Comparison of ENCODE assay signal across 1 cellular context in genomic region chr11:76293189-76293631, GRCh38.
TF ChIP-seq lines count a peak whose summit lies in the region.

No MANE protein-coding gene starts in this region.

TF ChIP-seq in GM12878, 131 proteins besides CTCF, POLR2A, EP300 and RAD21 (continued from another document and continues in another):
- TF ChIP-seq, protein P1, sequence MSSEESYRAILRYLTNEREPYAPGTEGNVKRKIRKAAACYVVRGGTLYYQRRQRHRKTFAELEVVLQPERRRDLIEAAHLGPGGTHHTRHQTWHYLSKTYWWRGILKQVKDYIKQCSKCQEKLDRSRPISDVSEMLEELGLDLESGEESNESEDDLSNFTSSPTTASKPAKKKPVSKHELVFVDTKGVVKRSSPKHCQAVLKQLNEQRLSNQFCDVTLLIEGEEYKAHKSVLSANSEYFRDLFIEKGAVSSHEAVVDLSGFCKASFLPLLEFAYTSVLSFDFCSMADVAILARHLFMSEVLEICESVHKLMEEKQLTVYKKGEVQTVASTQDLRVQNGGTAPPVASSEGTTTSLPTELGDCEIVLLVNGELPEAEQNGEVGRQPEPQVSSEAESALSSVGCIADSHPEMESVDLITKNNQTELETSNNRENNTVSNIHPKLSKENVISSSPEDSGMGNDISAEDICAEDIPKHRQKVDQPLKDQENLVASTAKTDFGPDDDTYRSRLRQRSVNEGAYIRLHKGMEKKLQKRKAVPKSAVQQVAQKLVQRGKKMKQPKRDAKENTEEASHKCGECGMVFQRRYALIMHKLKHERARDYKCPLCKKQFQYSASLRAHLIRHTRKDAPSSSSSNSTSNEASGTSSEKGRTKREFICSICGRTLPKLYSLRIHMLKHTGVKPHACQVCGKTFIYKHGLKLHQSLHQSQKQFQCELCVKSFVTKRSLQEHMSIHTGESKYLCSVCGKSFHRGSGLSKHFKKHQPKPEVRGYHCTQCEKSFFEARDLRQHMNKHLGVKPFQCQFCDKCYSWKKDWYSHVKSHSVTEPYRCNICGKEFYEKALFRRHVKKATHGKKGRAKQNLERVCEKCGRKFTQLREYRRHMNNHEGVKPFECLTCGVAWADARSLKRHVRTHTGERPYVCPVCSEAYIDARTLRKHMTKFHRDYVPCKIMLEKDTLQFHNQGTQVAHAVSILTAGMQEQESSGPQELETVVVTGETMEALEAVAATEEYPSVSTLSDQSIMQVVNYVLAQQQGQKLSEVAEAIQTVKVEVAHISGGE (CRISPR knock-in tag; IDR thresholded peaks at IDR 0.05): no peak
- TF ChIP-seq CHD4 (IDR thresholded peaks at IDR 0.05) (no peak), CHD2 (IDR thresholded peaks at IDR 0.05; ENCODE audit: borderline replicate concordance, low read depth, low read length) (no peak), JUND (IDR thresholded peaks at IDR 0.05; ENCODE audit: low read depth, low read length) (no peak), ZNF622 (IDR thresholded peaks at IDR 0.05) (no peak), IKZF1 (conservative IDR thresholded peaks at IDR 0.05) (peak; percentile 62), BMI1 (IDR thresholded peaks at IDR 0.05; ENCODE audit: borderline replicate concordance) (no peak), KLF5 (IDR thresholded peaks at IDR 0.05; ENCODE audit: partially characterized antibody) (no peak), NFYA (IDR thresholded peaks at IDR 0.05; ENCODE audit: borderline replicate concordance, low read depth, low read length) (no peak), ZNF592 (IDR thresholded peaks at IDR 0.05) (no peak), YY1 (IDR thresholded peaks at IDR 0.05; ENCODE audit: low read depth, low read length) (no peak), ATF2 (IDR thresholded peaks at IDR 0.05; ENCODE audit: low read length) (peak; percentile 66; the same call in 1 of the 2 replicates), NFXL1 (IDR thresholded peaks at IDR 0.05; ENCODE audit: borderline replicate concordance) (no peak), USF1 (IDR thresholded peaks at IDR 0.05; ENCODE audit: borderline replicate concordance, extremely low read length, insufficient read depth, low read depth, low read length) (no peak), CREM (IDR thresholded peaks at IDR 0.05; ENCODE audit: low read depth) (0 out of 2 replicates have a peak, but pooled peaks have one; percentile 21), GABPA (IDR thresholded peaks at IDR 0.05; ENCODE audit: low read depth) (no peak), CBX3 (IDR thresholded peaks at IDR 0.05; ENCODE audit: borderline replicate concordance, low read depth) (no peak), STAT3 (IDR thresholded peaks at IDR 0.05; ENCODE audit: low read depth, low read length) (no peak), BACH1 (IDR thresholded peaks at IDR 0.05; ENCODE audit: borderline replicate concordance) (no peak), IRF4 (IDR thresholded peaks at IDR 0.05; ENCODE audit: low read depth, low read length) (no peak), NFIC (IDR thresholded peaks at IDR 0.05; ENCODE audit: low read depth, low read length) (peak; percentile 54), PKNOX1 (IDR thresholded peaks at IDR 0.05) (no peak), ATF7 (IDR thresholded peaks at IDR 0.05; ENCODE audit: low read depth) (0 out of 2 replicates have a peak, but pooled peaks have one; percentile 15), CBX5 (IDR thresholded peaks at IDR 0.05; ENCODE audit: low read depth) (no peak), CBFB (IDR thresholded peaks at IDR 0.05; ENCODE audit: low read depth) (0 out of 2 replicates have a peak, but pooled peaks have one; percentile 16), HCFC1 (IDR thresholded peaks at IDR 0.05; ENCODE audit: low read length) (no peak), ATF3 (IDR thresholded peaks at IDR 0.05; ENCODE audit: borderline replicate concordance, extremely low read depth, low read depth, low read length) (no peak), RELB (IDR thresholded peaks at IDR 0.05; ENCODE audit: low read depth) (0 out of 2 replicates have a peak, but pooled peaks have one; percentile 30)
- TF ChIP-seq, protein P2, sequence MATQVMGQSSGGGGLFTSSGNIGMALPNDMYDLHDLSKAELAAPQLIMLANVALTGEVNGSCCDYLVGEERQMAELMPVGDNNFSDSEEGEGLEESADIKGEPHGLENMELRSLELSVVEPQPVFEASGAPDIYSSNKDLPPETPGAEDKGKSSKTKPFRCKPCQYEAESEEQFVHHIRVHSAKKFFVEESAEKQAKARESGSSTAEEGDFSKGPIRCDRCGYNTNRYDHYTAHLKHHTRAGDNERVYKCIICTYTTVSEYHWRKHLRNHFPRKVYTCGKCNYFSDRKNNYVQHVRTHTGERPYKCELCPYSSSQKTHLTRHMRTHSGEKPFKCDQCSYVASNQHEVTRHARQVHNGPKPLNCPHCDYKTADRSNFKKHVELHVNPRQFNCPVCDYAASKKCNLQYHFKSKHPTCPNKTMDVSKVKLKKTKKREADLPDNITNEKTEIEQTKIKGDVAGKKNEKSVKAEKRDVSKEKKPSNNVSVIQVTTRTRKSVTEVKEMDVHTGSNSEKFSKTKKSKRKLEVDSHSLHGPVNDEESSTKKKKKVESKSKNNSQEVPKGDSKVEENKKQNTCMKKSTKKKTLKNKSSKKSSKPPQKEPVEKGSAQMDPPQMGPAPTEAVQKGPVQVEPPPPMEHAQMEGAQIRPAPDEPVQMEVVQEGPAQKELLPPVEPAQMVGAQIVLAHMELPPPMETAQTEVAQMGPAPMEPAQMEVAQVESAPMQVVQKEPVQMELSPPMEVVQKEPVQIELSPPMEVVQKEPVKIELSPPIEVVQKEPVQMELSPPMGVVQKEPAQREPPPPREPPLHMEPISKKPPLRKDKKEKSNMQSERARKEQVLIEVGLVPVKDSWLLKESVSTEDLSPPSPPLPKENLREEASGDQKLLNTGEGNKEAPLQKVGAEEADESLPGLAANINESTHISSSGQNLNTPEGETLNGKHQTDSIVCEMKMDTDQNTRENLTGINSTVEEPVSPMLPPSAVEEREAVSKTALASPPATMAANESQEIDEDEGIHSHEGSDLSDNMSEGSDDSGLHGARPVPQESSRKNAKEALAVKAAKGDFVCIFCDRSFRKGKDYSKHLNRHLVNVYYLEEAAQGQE (IDR thresholded peaks at IDR 0.05; ENCODE audit: low read depth, low read length): no peak
- TF ChIP-seq, protein P3, sequence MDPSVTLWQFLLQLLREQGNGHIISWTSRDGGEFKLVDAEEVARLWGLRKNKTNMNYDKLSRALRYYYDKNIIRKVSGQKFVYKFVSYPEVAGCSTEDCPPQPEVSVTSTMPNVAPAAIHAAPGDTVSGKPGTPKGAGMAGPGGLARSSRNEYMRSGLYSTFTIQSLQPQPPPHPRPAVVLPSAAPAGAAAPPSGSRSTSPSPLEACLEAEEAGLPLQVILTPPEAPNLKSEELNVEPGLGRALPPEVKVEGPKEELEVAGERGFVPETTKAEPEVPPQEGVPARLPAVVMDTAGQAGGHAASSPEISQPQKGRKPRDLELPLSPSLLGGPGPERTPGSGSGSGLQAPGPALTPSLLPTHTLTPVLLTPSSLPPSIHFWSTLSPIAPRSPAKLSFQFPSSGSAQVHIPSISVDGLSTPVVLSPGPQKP (IDR thresholded peaks at IDR 0.05; ENCODE audit: low read depth, low read length): no peak
- TF ChIP-seq, protein P4, sequence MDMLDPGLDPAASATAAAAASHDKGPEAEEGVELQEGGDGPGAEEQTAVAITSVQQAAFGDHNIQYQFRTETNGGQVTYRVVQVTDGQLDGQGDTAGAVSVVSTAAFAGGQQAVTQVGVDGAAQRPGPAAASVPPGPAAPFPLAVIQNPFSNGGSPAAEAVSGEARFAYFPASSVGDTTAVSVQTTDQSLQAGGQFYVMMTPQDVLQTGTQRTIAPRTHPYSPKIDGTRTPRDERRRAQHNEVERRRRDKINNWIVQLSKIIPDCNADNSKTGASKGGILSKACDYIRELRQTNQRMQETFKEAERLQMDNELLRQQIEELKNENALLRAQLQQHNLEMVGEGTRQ (IDR thresholded peaks at IDR 0.05; ENCODE audit: borderline replicate concordance, low read depth, low read length): no peak
- TF ChIP-seq, protein P5, sequence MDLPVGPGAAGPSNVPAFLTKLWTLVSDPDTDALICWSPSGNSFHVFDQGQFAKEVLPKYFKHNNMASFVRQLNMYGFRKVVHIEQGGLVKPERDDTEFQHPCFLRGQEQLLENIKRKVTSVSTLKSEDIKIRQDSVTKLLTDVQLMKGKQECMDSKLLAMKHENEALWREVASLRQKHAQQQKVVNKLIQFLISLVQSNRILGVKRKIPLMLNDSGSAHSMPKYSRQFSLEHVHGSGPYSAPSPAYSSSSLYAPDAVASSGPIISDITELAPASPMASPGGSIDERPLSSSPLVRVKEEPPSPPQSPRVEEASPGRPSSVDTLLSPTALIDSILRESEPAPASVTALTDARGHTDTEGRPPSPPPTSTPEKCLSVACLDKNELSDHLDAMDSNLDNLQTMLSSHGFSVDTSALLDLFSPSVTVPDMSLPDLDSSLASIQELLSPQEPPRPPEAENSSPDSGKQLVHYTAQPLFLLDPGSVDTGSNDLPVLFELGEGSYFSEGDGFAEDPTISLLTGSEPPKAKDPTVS (IDR thresholded peaks at IDR 0.05; ENCODE audit: low read depth, low read length): no peak
- TF ChIP-seq, protein P6, sequence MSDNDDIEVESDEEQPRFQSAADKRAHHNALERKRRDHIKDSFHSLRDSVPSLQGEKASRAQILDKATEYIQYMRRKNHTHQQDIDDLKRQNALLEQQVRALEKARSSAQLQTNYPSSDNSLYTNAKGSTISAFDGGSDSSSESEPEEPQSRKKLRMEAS (IDR thresholded peaks at IDR 0.05; ENCODE audit: low read depth, low read length): no peak
